7 cellular contexts compared by ENCODE assay signal in genomic region chr13:20191902-20192469, GRCh38. TPM values are rescaled to one million over a fixed set of nuclear protein-coding genes. Genes with fewer than 3 reads are reported as not detected.
DNase-seq lines count a peak whose midpoint lies in the region; ATAC-seq and TF ChIP-seq lines count a peak whose summit lies in the region.

No MANE protein-coding gene starts in this region.

- H3K4me3 ChIP-seq in GM23338 = peak overlapping the region; percentile 69
- H3K4me3 ChIP-seq in epithelial cell of esophagus (ENCODE audit: low read length) = peak overlapping the region; percentile 80
- peak overlapping the region; percentile 19 for H3K4me3 ChIP-seq in naive thymus-derived CD4-positive, alpha-beta T cell (ENCODE audit: low read length)

- no peak; a peak in 1 of 4 replicates for TF ChIP-seq CTCF in GM23338 (conservative IDR thresholded peaks at IDR 0.05; ENCODE audit: low read depth in 2 of 2)
- no peak for TF ChIP-seq CTCF in epithelial cell of esophagus (IDR thresholded peaks at IDR 0.05; ENCODE audit: insufficient read depth, low read depth, low read length, missing control alignments)

- intact Hi-C loops in naive thymus-derived CD4-positive, alpha-beta T cell (cut with micrococcal nuclease) = loop anchor here (5.0 to 10.0 kb wide), 3 partner anchors 223 to 375 kb away; partner anchors contain the start of gene IFT88 (in 2 of the 2)

- no peaks in the 10 kb centered on the region for H3K79me2 ChIP-seq in GM23338 (replicated peaks; ENCODE audit: insufficient read depth)

- peak; percentile 33 for ATAC-seq in GM23338
- peak; percentile 21 for ATAC-seq in SK-N-SH treated with all-trans-retinoic acid at 6 μM for 48 hours
- peak; percentile 17 for ATAC-seq in naive thymus-derived CD4-positive, alpha-beta T cell
- ATAC-seq in HG02938 (IDR thresholded peaks at IDR 0.05; ENCODE audit: unreplicated experiment) = no peak

- no peaks in the 10 kb centered on the region for H3K36me3 Mint-ChIP-seq in GM23338 (ENCODE audit: low read depth)
- no peaks in the 10 kb centered on the region for H3K36me3 Mint-ChIP-seq in naive thymus-derived CD4-positive, alpha-beta T cell

- peak overlapping the region; percentile 96 for H3K4me2 ChIP-seq in GM23338

- H3K4me1 Mint-ChIP-seq in GM23338 = peaks cover 16% of the 10 kb centered on the region
- peaks cover 18 to 27% (median 20%) of the 10 kb centered on the region in 7 donors for H3K4me1 Mint-ChIP-seq in naive thymus-derived CD4-positive, alpha-beta T cell

- H3K9me3 Mint-ChIP-seq in GM23338 = no peaks in the 10 kb centered on the region
- no peaks in the 10 kb centered on the region for H3K9me3 Mint-ChIP-seq in naive thymus-derived CD4-positive, alpha-beta T cell

- H3K27me3 ChIP-seq in GM23338 (ENCODE audit: insufficient read depth) = peaks cover 95% of the 10 kb centered on the region
- H3K27me3 ChIP-seq in naive thymus-derived CD4-positive, alpha-beta T cell (ENCODE audit: control insufficient read depth in 2 of 2, insufficient read depth in 2 of 2, low read length in 2 of 2) = peaks cover 27 to 44% of the 10 kb centered on the region in 2 donors

- H3K9me3 ChIP-seq in naive thymus-derived CD4-positive, alpha-beta T cell (ENCODE audit: control insufficient read depth in 2 of 3, low read length in 3 of 3) = no peaks in the 10 kb centered on the region

- peaks cover 75% of the 10 kb centered on the region for H3K27me3 Mint-ChIP-seq in GM23338 (ENCODE audit: insufficient read depth, low read depth, poor library complexity)
- peaks cover 42 to 73% (median 54%) of the 10 kb centered on the region in 5 donors for H3K27me3 Mint-ChIP-seq in naive thymus-derived CD4-positive, alpha-beta T cell

- H3F3A ChIP-seq in GM23338 (replicated peaks; ENCODE audit: low read depth) = peaks cover 11% of the 10 kb centered on the region; the same call in 1 of the 2 replicates

- no peaks in the 10 kb centered on the region; the same call in 1 of the 2 replicates for H3K36me3 ChIP-seq in GM23338 (ENCODE audit: insufficient read depth)
- no peaks in the 10 kb centered on the region for H3K36me3 ChIP-seq in naive thymus-derived CD4-positive, alpha-beta T cell (ENCODE audit: control insufficient read depth in 2 of 3, insufficient read depth in 3 of 3, low read length in 3 of 3)

- POLR2A ChIA-PET in naive thymus-derived CD4-positive, alpha-beta T cell (lab: Charles Lee) = interaction anchor here (0.5 kb wide), 1 partner anchor 11 kb away, joined by 3 read pairs; no protein-coding TSS in a partner anchor

- no peak overlapping the region for H3K27ac ChIP-seq in GM23338 (ENCODE audit: low read depth)
- no peak overlapping the region for H3K27ac ChIP-seq in naive thymus-derived CD4-positive, alpha-beta T cell (ENCODE audit: low read depth, low read length)

- peak; percentile 78 for DNase-seq in GM23338 (ENCODE audit: low spot score)
- DNase-seq in epithelial cell of esophagus (ENCODE audit: low read depth) = peak; percentile 42
- DNase-seq in naive thymus-derived CD4-positive, alpha-beta T cell = peak in 2 of 9 donors; percentile 10 to 11
- no peak for DNase-seq in NCI-H69 (lab: John Stamatoyannopoulos, UW)
- DNase-seq in OCI-M1 (lab: John Stamatoyannopoulos, UW) = no peak

- no peak overlapping the region for H3K27ac Mint-ChIP-seq in GM23338
- H3K27ac Mint-ChIP-seq in naive thymus-derived CD4-positive, alpha-beta T cell = no peak overlapping the region

- H4K20me1 ChIP-seq in GM23338 (replicated peaks; ENCODE audit: insufficient read depth) = peaks cover 18% of the 10 kb centered on the region

- CTCF ChIA-PET in naive thymus-derived CD4-positive, alpha-beta T cell (lab: Charles Lee) = interaction anchor here (1.1 kb wide), 1 partner anchor 25 kb away, joined by 3 read pairs; no protein-coding TSS in a partner anchor

- peak overlapping the region; percentile 74 for H3K4me3 Mint-ChIP-seq in GM23338
- peak overlapping the region; percentile 63 to 86 (median 73) for H3K4me3 Mint-ChIP-seq in naive thymus-derived CD4-positive, alpha-beta T cell

- H3K4me1 ChIP-seq in GM23338 (ENCODE audit: insufficient read depth) = peaks cover 19% of the 10 kb centered on the region
- peaks cover 11 to 21% of the 10 kb centered on the region in 2 donors for H3K4me1 ChIP-seq in naive thymus-derived CD4-positive, alpha-beta T cell (ENCODE audit: control insufficient read depth in 2 of 2, insufficient read depth in 2 of 2, low read length in 2 of 2)

- no peaks in the 10 kb centered on the region for H3K9me2 ChIP-seq in GM23338 (ENCODE audit: insufficient read depth)

- peak overlapping the region; percentile 83 for H2AFZ ChIP-seq in GM23338

TF ChIP-seq in GM23338, 12 proteins besides CTCF, POLR2A, EP300 and RAD21:
- TF ChIP-seq EZH2 (IDR thresholded peaks at IDR 0.05; ENCODE audit: low read depth, unreplicated experiment) = peak; percentile 83
- TF ChIP-seq EZH2phosphoT487 (IDR thresholded peaks at IDR 0.05; ENCODE audit: unreplicated experiment) = no peak

TF ChIP-seq in SK-N-SH treated with all-trans-retinoic acid at 6 μM for 48 hours, 23 proteins besides CTCF, POLR2A, EP300 and RAD21 (continues in another document):
- TF ChIP-seq BACH2 (CRISPR knock-in tag; IDR thresholded peaks at IDR 0.05; ENCODE audit: borderline replicate concordance) (no peak), CREB5 (CRISPR knock-in tag; IDR thresholded peaks at IDR 0.05; ENCODE audit: low read depth) (no peak), ZFP30 (CRISPR knock-in tag; IDR thresholded peaks at IDR 0.05) (no peak), ZC3H10 (CRISPR knock-in tag; IDR thresholded peaks at IDR 0.05) (no peak), POU6F1 (CRISPR knock-in tag; IDR thresholded peaks at IDR 0.05; ENCODE audit: borderline replicate concordance, low read depth) (no peak), TOX (CRISPR knock-in tag; IDR thresholded peaks at IDR 0.05; ENCODE audit: borderline replicate concordance) (no peak), RARB (CRISPR knock-in tag; IDR thresholded peaks at IDR 0.05) (no peak), CSDC2 (CRISPR knock-in tag; IDR thresholded peaks at IDR 0.05) (no peak), ARNTL (CRISPR knock-in tag; IDR thresholded peaks at IDR 0.05; ENCODE audit: borderline replicate concordance, low read depth) (no peak)

RNA-seq across cellular contexts. Expression of gene GJB2, which starts 0.8 kb away (rescaled TPM):
- total RNA-seq in GM23338 (2014; rRNA removed; shearing (Covaris generic)) = not detected in 2 replicates
- not detected in 2 replicates for polyA plus RNA-seq in GM23338 (2016; fragmentation: Nextera tagmentation; extraction: Ambion mirVana)
- total RNA-seq in naive thymus-derived CD4-positive, alpha-beta T cell = 1 to 10 TPM in 1 of 5 experiments, under 1 TPM in 2, not detected in 2; 0.13 to 3.6 (median 0.22) TPM
- polyA plus RNA-seq in naive thymus-derived CD4-positive, alpha-beta T cell = not detected

RNA-seq across cellular contexts. Expression of gene GJA3, which starts 31.1 kb away (rescaled TPM):
- total RNA-seq in GM23338 (2014; rRNA removed; shearing (Covaris generic)) = 0.17 and 1.2 TPM in 2 replicates
- 0.19 and 0.23 TPM in 2 replicates for polyA plus RNA-seq in GM23338 (2016; fragmentation: Nextera tagmentation; extraction: Ambion mirVana)
- under 1 TPM in 3 of 5 experiments, not detected in 2; 0.05 to 0.17 (median 0.08) TPM for total RNA-seq in naive thymus-derived CD4-positive, alpha-beta T cell
- under 1 TPM in 1 of 2 donors, not detected in 1; 0.06 TPM for polyA plus RNA-seq in naive thymus-derived CD4-positive, alpha-beta T cell

RNA-seq across cellular contexts. Expression of gene GJB6, which starts 40.1 kb away (rescaled TPM):
- not detected in 2 replicates for total RNA-seq in GM23338 (2014; rRNA removed; shearing (Covaris generic))
- polyA plus RNA-seq in GM23338 (2016; fragmentation: Nextera tagmentation; extraction: Ambion mirVana) = not detected in 2 replicates
- total RNA-seq in naive thymus-derived CD4-positive, alpha-beta T cell = 1 to 10 TPM in 3 of 5 experiments, under 1 TPM in 2; 0.22 to 2.4 (median 1.4) TPM
- polyA plus RNA-seq in naive thymus-derived CD4-positive, alpha-beta T cell = 1 to 10 TPM in 1 of 2 donors, under 1 TPM in 1; 0.20 to 1.1 TPM

Comparison
In these comparisons a context has a peak if more than half of its experiments do, and no peak if none do; other contexts are left out.
1. DNase-seq: peak in GM23338 (single experiment) and epithelial cell of esophagus (single experiment); none in NCI-H69 (single experiment) and OCI-M1 (single experiment).
2. H3K4me3 ChIP-seq: peak in every context shown above with its lines; median percentile 80 in epithelial cell of esophagus; 69 in GM23338; 19 in naive thymus-derived CD4-positive, alpha-beta T cell.